22 cellular contexts compared by ENCODE assay signal in genomic region chr6:43402819-43403218, GRCh38. TPM values are rescaled to one million over a fixed set of nuclear protein-coding genes. Genes with fewer than 3 reads are reported as not detected.
A peak's percentile ranks its signal among the peaks of the same experiment; 100 is the strongest.
DNase-seq lines count a peak whose midpoint lies in the region; TF ChIP-seq lines count a peak whose summit lies in the region.
"Had no signal": no experiment of that assay in that cellular context is flagged by ENCODE, and none has a peak within 500 bp of the region (broad histone marks: within the 10 kb centered on the region; RNA-seq: fewer than 3 reads in every experiment).

No MANE protein-coding gene starts in this region.

- no peaks in the 10 kb centered on the region for H3K4me1 ChIP-seq in Loucy (ENCODE audit: insufficient read depth, low read length, poor library complexity, severe bottlenecking)
- H3K4me1 ChIP-seq in mesendoderm (ENCODE audit: control insufficient read depth, low read depth, low read length), result no peaks in the 10 kb centered on the region
- H3K4me1 ChIP-seq: BLaER1 treated with 17β-estradiol and CSF1 and Interleukin-3, amounts not matched to agents 10 nM and 100 nM had no signal

- no peak overlapping the region for H3K27ac ChIP-seq in mesendoderm (ENCODE audit: low read depth, low read length)
- H3K27ac ChIP-seq: BLaER1 treated with 17β-estradiol and CSF1 and Interleukin-3, amounts not matched to agents 10 nM and 100 nM; VCaP had no signal

- no peak overlapping the region for H3K4ac ChIP-seq in mesendoderm (ENCODE audit: low read depth, low read length)

- H4K20me1 ChIP-seq in Loucy (ENCODE audit: insufficient read depth, low read length, poor library complexity, severe bottlenecking), result no peaks in the 10 kb centered on the region
- H4K20me1 ChIP-seq: BLaER1 treated with 17β-estradiol and CSF1 and Interleukin-3, amounts not matched to agents 10 nM and 100 nM had no signal

- H2BK5ac ChIP-seq in mesendoderm (ENCODE audit: low read length), result no peak overlapping the region

- H3K4me1 Mint-ChIP-seq in chondrocyte (ENCODE audit: low read depth), result no peaks in the 10 kb centered on the region
- H3K4me1 Mint-ChIP-seq: stimulated activated naive CD8-positive, alpha-beta T cell treated with anti-CD3 and anti-CD28 coated beads, Interleukin-15, amount 100 ng/mL, for 72 hours had no signal

- peaks cover 3% of the 10 kb centered on the region for H3K36me3 Mint-ChIP-seq in chondrocyte (ENCODE audit: low read depth)
- H3K36me3 Mint-ChIP-seq: natural killer cell treated with Interleukin-12 subunit alpha and Interleukin-12 subunit beta and Interleukin-15 and Interleukin-18, amount 100 ng/mL, for 72 hours had no signal

- no peak overlapping the region for H3K56ac ChIP-seq in mesendoderm (ENCODE audit: low read length)

- DNase-seq in EL (peak; percentile 6), chondrocyte (ENCODE audit: low spot score) (no peak), mesendoderm (peak; percentile 32), NCI-H2171 treated with DMSO at 0.1 percent for 48 hours (lab: John Stamatoyannopoulos, UW) (no peak), cerebellar nuclear complex (lab: John Stamatoyannopoulos, UW) (no peak)
- no peak for DNase-seq in stimulated activated CD4-positive, alpha-beta T cell treated with anti-CD3 and anti-CD28 coated beads, Interleukin-4, amount 100 ng/mL, for 4 hours
- DNase-seq: activated CD4-positive, alpha-beta T cell treated with anti-CD3 and anti-CD28 coated beads, Interleukin-2, amount 50 U/mL, for 4 hours; activated naive CD4-positive, alpha-beta T cell; effector memory CD8-positive, alpha-beta T cell; NCI-H1092; NCI-H2029 treated with DMSO at 0.1 percent for 48 hours; NCI-H524; SHP77 treated with DMSO at 0.1 percent for 48 hours; stimulated activated naive CD8-positive, alpha-beta T cell treated with anti-CD3 and anti-CD28 coated beads, Interleukin-15, amount 100 ng/mL, for 72 hours; T-helper 2 cell; trophoblast cell had no signal

- no peaks in the 10 kb centered on the region for H3K27me3 ChIP-seq in Loucy (ENCODE audit: insufficient read depth, low read length, poor library complexity, severe bottlenecking)
- no peaks in the 10 kb centered on the region for H3K27me3 ChIP-seq in mesendoderm (ENCODE audit: insufficient read depth, low read length, poor library complexity)
- H3K27me3 ChIP-seq: BLaER1 treated with 17β-estradiol and CSF1 and Interleukin-3, amounts not matched to agents 10 nM and 100 nM had no signal

- peaks cover 26% of the 10 kb centered on the region for H3K27me3 Mint-ChIP-seq in chondrocyte (ENCODE audit: low read depth)
- H3K27me3 Mint-ChIP-seq: stimulated activated naive CD8-positive, alpha-beta T cell treated with anti-CD3 and anti-CD28 coated beads, Interleukin-15, amount 100 ng/mL, for 72 hours had no signal

- no peak overlapping the region for H4K8ac ChIP-seq in mesendoderm (ENCODE audit: low read depth, low read length)

- no peak overlapping the region for H2BK120ac ChIP-seq in mesendoderm (ENCODE audit: low read depth, low read length)

- no CpG with 5 or more reads among the region's 1 CpG for WGBS in mesendoderm (ENCODE audit: extremely low coverage, insufficient coverage, low lambda C conversion rate)

- no peak overlapping the region for H4K5ac ChIP-seq in mesendoderm (ENCODE audit: low read length)

- H3K4me3 ChIP-seq in Loucy (ENCODE audit: low read length, poor library complexity, severe bottlenecking) (no peak overlapping the region), mesendoderm (ENCODE audit: low read length) (no peak overlapping the region)
- H3K4me3 ChIP-seq: BLaER1 treated with 17β-estradiol and CSF1 and Interleukin-3, amounts not matched to agents 10 nM and 100 nM had no signal

- no peaks in the 10 kb centered on the region for H3K9me3 ChIP-seq in Loucy (ENCODE audit: insufficient read depth, low read depth, low read length)

- H2AFZ ChIP-seq in Loucy (ENCODE audit: low read length), result no peak overlapping the region

- TF ChIP-seq CTCF in Loucy (conservative IDR thresholded peaks at IDR 0.05; ENCODE audit: low read length), result peak; percentile 21
- TF ChIP-seq CTCF in chondrocyte (IDR thresholded peaks at IDR 0.05), result peak; percentile 12

- H2BK15ac ChIP-seq in mesendoderm (replicated peaks; ENCODE audit: low read depth), result no peak overlapping the region

- no peaks in the 10 kb centered on the region for H3K79me1 ChIP-seq in mesendoderm (ENCODE audit: low read length)

- H3K4me3 Mint-ChIP-seq in chondrocyte (ENCODE audit: unreplicated experiment), result no peak overlapping the region
- H3K4me3 Mint-ChIP-seq: effector memory CD8-positive, alpha-beta T cell; memory B cell; natural killer cell treated with Interleukin-12 subunit alpha and Interleukin-12 subunit beta and Interleukin-15 and Interleukin-18, amount 100 ng/mL, for 72 hours; stimulated activated naive CD8-positive, alpha-beta T cell treated with anti-CD3 and anti-CD28 coated beads, Interleukin-15, amount 100 ng/mL, for 72 hours had no signal

- H3K9me3 Mint-ChIP-seq in chondrocyte (ENCODE audit: low read depth), result no peaks in the 10 kb centered on the region
- H3K9me3 Mint-ChIP-seq: effector memory CD8-positive, alpha-beta T cell; natural killer cell treated with Interleukin-12 subunit alpha and Interleukin-12 subunit beta and Interleukin-15 and Interleukin-18, amount 100 ng/mL, for 72 hours; stimulated activated naive CD8-positive, alpha-beta T cell treated with anti-CD3 and anti-CD28 coated beads, Interleukin-15, amount 100 ng/mL, for 72 hours had no signal

- no peak overlapping the region for H2AK5ac ChIP-seq in mesendoderm (ENCODE audit: low read length)

- H3K18ac ChIP-seq in mesendoderm (ENCODE audit: low read length), result no peak overlapping the region

- no peak overlapping the region for H3K9ac ChIP-seq in Loucy (ENCODE audit: low read depth, low read length, poor library complexity, severe bottlenecking)
- H3K9ac ChIP-seq in mesendoderm (ENCODE audit: low read length), result no peak overlapping the region
- H3K9ac ChIP-seq: BLaER1 treated with 17β-estradiol and CSF1 and Interleukin-3, amounts not matched to agents 10 nM and 100 nM had no signal

- no peak overlapping the region for H3K23ac ChIP-seq in mesendoderm (ENCODE audit: low read length)

- H3F3A ChIP-seq in Loucy (ENCODE audit: low read depth), result no peaks in the 10 kb centered on the region

- H3K36me3 ChIP-seq in Loucy (ENCODE audit: insufficient read depth, low read length), result no peaks in the 10 kb centered on the region
- no peaks in the 10 kb centered on the region for H3K36me3 ChIP-seq in mesendoderm (ENCODE audit: control insufficient read depth, insufficient read depth, low read length)
- H3K36me3 ChIP-seq: BLaER1 treated with 17β-estradiol and CSF1 and Interleukin-3, amounts not matched to agents 10 nM and 100 nM had no signal

- H3K4me2 ChIP-seq in Loucy (ENCODE audit: low read depth, low read length, poor library complexity, severe bottlenecking) (no peak overlapping the region), mesendoderm (ENCODE audit: low read length) (no peak overlapping the region)
- H3K4me2 ChIP-seq: BLaER1 treated with 17β-estradiol and CSF1 and Interleukin-3, amounts not matched to agents 10 nM and 100 nM had no signal

- H3K9me2 ChIP-seq in Loucy (replicated peaks; ENCODE audit: low read depth, low read length), result no peaks in the 10 kb centered on the region

- no peaks in the 10 kb centered on the region for H3K79me2 ChIP-seq in Loucy (ENCODE audit: insufficient read depth, low read length)
- H3K79me2 ChIP-seq in mesendoderm (ENCODE audit: control insufficient read depth, insufficient read depth, low read length), result no peaks in the 10 kb centered on the region

- H3K27ac Mint-ChIP-seq in chondrocyte (ENCODE audit: unreplicated experiment), result no peak overlapping the region
- H3K27ac Mint-ChIP-seq: effector memory CD8-positive, alpha-beta T cell; memory B cell; natural killer cell treated with Interleukin-12 subunit alpha and Interleukin-12 subunit beta and Interleukin-15 and Interleukin-18, amount 100 ng/mL, for 72 hours; stimulated activated naive CD8-positive, alpha-beta T cell treated with anti-CD3 and anti-CD28 coated beads, Interleukin-15, amount 100 ng/mL, for 72 hours had no signal

RNA-seq across cellular contexts. Expression of gene ABCC10, which starts 24.5 kb away (rescaled TPM):
- 42.5 to 43.2 TPM (median 43.1 TPM) in 3 replicates for total RNA-seq in chondrocyte
- polyA plus RNA-seq in mesendoderm (2013, experiment 1 of 2), result 10.6 TPM
- 10.0 TPM for polyA plus RNA-seq in mesendoderm (2013, experiment 2 of 2)

RNA-seq across cellular contexts. Expression of gene ZNF318, which starts 33.4 kb away (rescaled TPM):
- total RNA-seq in chondrocyte, result 18.7 to 23.6 TPM (median 19.8 TPM) in 3 replicates
- polyA plus RNA-seq in mesendoderm (2013, experiment 1 of 2), result 6.2 TPM
- 6.5 TPM for polyA plus RNA-seq in mesendoderm (2013, experiment 2 of 2)

RNA-seq across cellular contexts. Expression of gene DLK2, which starts 52.5 kb away (rescaled TPM):
- total RNA-seq in chondrocyte, result 0.29 to 1.3 TPM (median 1.1 TPM) in 3 replicates
- polyA plus RNA-seq in mesendoderm (2013, experiment 1 of 2), result 0.13 TPM
- 0.29 TPM for polyA plus RNA-seq in mesendoderm (2013, experiment 2 of 2)
- total RNA-seq: kidney epithelial cell had no signal

Comparison
In these comparisons a context has a peak if more than half of its experiments do, and no peak if none do; other contexts are left out.
1. DNase-seq: peak in EL (single experiment) and mesendoderm (single experiment); none in chondrocyte (single experiment), stimulated activated CD4-positive, alpha-beta T cell treated with anti-CD3 and anti-CD28 coated beads, Interleukin-4, amount 100 ng/mL, for 4 hours (0 of 2), NCI-H2171 treated with DMSO at 0.1 percent for 48 hours (single experiment) and cerebellar nuclear complex (0 of 2).